In the genomic region with DNA sequence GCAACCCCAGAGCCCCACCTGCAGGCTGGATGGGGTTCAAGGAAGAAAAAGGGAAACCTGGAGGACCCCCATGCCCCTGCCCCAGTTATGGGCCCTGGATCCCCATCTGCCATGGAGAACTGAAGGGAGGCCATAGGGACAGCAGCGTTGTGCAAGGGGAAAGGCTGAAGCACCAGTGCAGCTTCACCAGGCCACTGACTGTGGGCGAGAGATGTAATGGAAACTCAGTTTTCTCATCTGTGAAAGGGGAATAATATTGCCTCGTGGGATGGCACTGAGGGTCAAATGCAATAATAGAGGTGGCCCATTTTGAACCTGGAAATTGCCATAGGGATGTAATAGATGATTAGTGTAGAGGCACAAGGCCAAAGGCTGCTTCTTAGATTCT, we compare ENCODE assay signal across 9 cellular contexts. TPM values are rescaled to one million over a fixed set of nuclear protein-coding genes. Genes with fewer than 3 reads are reported as not detected.
DNase-seq lines count a peak whose midpoint lies in the region; ATAC-seq and TF ChIP-seq lines count a peak whose summit lies in the region.
"Had no signal": no experiment of that assay in that cellular context is flagged by ENCODE, and none has a peak within 500 bp of the region (broad histone marks: within the 10 kb centered on the region; RNA-seq: fewer than 3 reads in every experiment).

No MANE protein-coding gene starts in this region.

- no peaks in the 10 kb centered on the region for H3K27me3 ChIP-seq in muscle layer of duodenum (ENCODE audit: low read depth, low read length)

- H3K4me3 ChIP-seq in AG10803 (ENCODE audit: low read length) (peak overlapping the region; percentile 20; the same call in 1 of the 2 replicates), muscle layer of duodenum (ENCODE audit: low read depth in 1 of 2, low read length in 2 of 2) (peak overlapping the region; percentile 37 to 50)

- peaks cover 78 to 80% of the 10 kb centered on the region in 2 donors for H3K36me3 Mint-ChIP-seq in activated naive CD4-positive, alpha-beta T cell treated with anti-CD3 and anti-CD28 coated beads, Interleukin-2, amount 50 U/mL, for 72 hours
- peaks cover 2% of the 10 kb centered on the region for H3K36me3 Mint-ChIP-seq in osteocyte (ENCODE audit: unreplicated experiment)

- ATAC-seq in GM21526 (IDR thresholded peaks at IDR 0.05; ENCODE audit: low FRiP score, unreplicated experiment): peak; percentile 3
- peak; percentile 4 to 16 for ATAC-seq in activated naive CD4-positive, alpha-beta T cell treated with anti-CD3 and anti-CD28 coated beads, Interleukin-2, amount 50 U/mL, for 72 hours
- no peak for ATAC-seq in HG02884 (IDR thresholded peaks at IDR 0.05; ENCODE audit: unreplicated experiment)

- H3K4me1 ChIP-seq in muscle layer of duodenum (ENCODE audit: control insufficient read depth in 1 of 2, insufficient read depth in 2 of 2, low read length in 2 of 2): peaks cover 29 to 32% of the 10 kb centered on the region in 2 donors

- TF ChIP-seq CTCF in AG10803 (conservative IDR thresholded peaks at IDR 0.05; ENCODE audit: low read length): no peak; the same call in 1 of the 2 replicates
- TF ChIP-seq CTCF in osteocyte (IDR thresholded peaks at IDR 0.05): no peak

- DNase-seq in AG10803 (ENCODE audit: low read depth) (no peak), osteocyte (ENCODE audit: extremely low spot score, unreplicated experiment) (no peak), NCI-H510A treated with DMSO at 0.1 percent for 48 hours (lab: John Stamatoyannopoulos, UW) (no peak), head of caudate nucleus (no peak)
- no peak for DNase-seq in activated naive CD4-positive, alpha-beta T cell treated with anti-CD3 and anti-CD28 coated beads, Interleukin-2, amount 50 U/mL, for 72 hours (ENCODE audit: low spot score in 2 of 2)
- DNase-seq: NCI-H1092 treated with DMSO at 0.1 percent for 48 hours had no signal

- H3K4me1 Mint-ChIP-seq in osteocyte (ENCODE audit: unreplicated experiment): peaks cover 5% of the 10 kb centered on the region

- H3K27ac ChIP-seq in muscle layer of duodenum (ENCODE audit: low read length): peak overlapping the region; percentile 83

- intact Hi-C loops in head of caudate nucleus (cut with DNase I): no loop called here

- H3K36me3 ChIP-seq in muscle layer of duodenum (ENCODE audit: control insufficient read depth in 1 of 2, insufficient read depth in 2 of 2, low read length in 2 of 2): peaks cover 0 to 2% of the 10 kb centered on the region in 2 donors

- H3K9me3 Mint-ChIP-seq in activated naive CD4-positive, alpha-beta T cell treated with anti-CD3 and anti-CD28 coated beads, Interleukin-2, amount 50 U/mL, for 72 hours: no peaks in the 10 kb centered on the region
- no peaks in the 10 kb centered on the region for H3K9me3 Mint-ChIP-seq in osteocyte (ENCODE audit: unreplicated experiment)

- H3K9me3 ChIP-seq in muscle layer of duodenum (ENCODE audit: control insufficient read depth in 1 of 2, low read length in 2 of 2): no peaks in the 10 kb centered on the region

- peak overlapping the region; percentile 100 for H3K27ac Mint-ChIP-seq in activated naive CD4-positive, alpha-beta T cell treated with anti-CD3 and anti-CD28 coated beads, Interleukin-2, amount 50 U/mL, for 72 hours
- H3K27ac Mint-ChIP-seq in osteocyte (ENCODE audit: unreplicated experiment): no peak overlapping the region

- H3K27me3 Mint-ChIP-seq in osteocyte (ENCODE audit: unreplicated experiment): no peaks in the 10 kb centered on the region

- no peak overlapping the region for H3K4me3 Mint-ChIP-seq in osteocyte (ENCODE audit: unreplicated experiment)

RNA-seq across cellular contexts. Expression of a gene that starts 9.9 kb away (rescaled TPM):
- total RNA-seq in activated naive CD4-positive, alpha-beta T cell treated with anti-CD3 and anti-CD28 coated beads, Interleukin-2, amount 50 U/mL, for 72 hours: 100 to 1,000 TPM in 1 of 2 donors, 10 to 100 TPM in 1; 19.2 to 123 TPM
- 0.05 TPM in 1 of 2 replicates, not detected in the other for total RNA-seq in osteocyte

RNA-seq across cellular contexts. Expression of a gene that starts 13.6 kb away (rescaled TPM):
- total RNA-seq in activated naive CD4-positive, alpha-beta T cell treated with anti-CD3 and anti-CD28 coated beads, Interleukin-2, amount 50 U/mL, for 72 hours: 100 to 1,000 TPM; 105 to 141 TPM
- 77.0 and 80.6 TPM in 2 replicates for total RNA-seq in osteocyte

RNA-seq across cellular contexts. Expression of a gene that starts 57.7 kb away (rescaled TPM):
- total RNA-seq in activated naive CD4-positive, alpha-beta T cell treated with anti-CD3 and anti-CD28 coated beads, Interleukin-2, amount 50 U/mL, for 72 hours: not detected
- total RNA-seq in osteocyte: not detected in 2 replicates

Comparison
In these comparisons a context has a peak if more than half of its experiments do, and no peak if none do; other contexts are left out.
1. RNA of a gene that starts 9.9 kb away (total RNA-seq): 19.2 to 123 TPM in activated naive CD4-positive, alpha-beta T cell treated with anti-CD3 and anti-CD28 coated beads, Interleukin-2, amount 50 U/mL, for 72 hours; 0.05 TPM in osteocyte; every median in the first group is over 10 times any median in the second.